In genomic region chr11:67238894-67239794, GRCh38 we compare ENCODE assay signal across 1 cellular context.
A peak's percentile ranks its signal among the peaks of the same experiment; 100 is the strongest.
TF ChIP-seq lines count a peak whose summit lies in the region.

No MANE protein-coding gene starts in this region.

TF ChIP-seq in H1, 55 proteins besides CTCF, POLR2A, EP300 and RAD21:
- no peak for TF ChIP-seq FOSL1 (IDR thresholded peaks at IDR 0.05; ENCODE audit: insufficient read depth, low read depth, low read length)
- no peak for TF ChIP-seq BRCA1 (IDR thresholded peaks at IDR 0.05; ENCODE audit: low read depth, low read length)
- peak; percentile 32 for TF ChIP-seq ASH2L (IDR thresholded peaks at IDR 0.05; ENCODE audit: low read length)
- TF ChIP-seq USF2 (IDR thresholded peaks at IDR 0.05; ENCODE audit: low read length) = no peak
- TF ChIP-seq CHD2 (IDR thresholded peaks at IDR 0.05; ENCODE audit: low read length) = no peak
- TF ChIP-seq SAP30 (IDR thresholded peaks at IDR 0.05; ENCODE audit: insufficient read depth, insufficient replicate concordance, low read length) = no peak
- no peak for TF ChIP-seq JUN (IDR thresholded peaks at IDR 0.05; ENCODE audit: low read depth, low read length)
- no peak for TF ChIP-seq RNF2 (IDR thresholded peaks at IDR 0.05; ENCODE audit: borderline replicate concordance, low read depth, low read length, missing control alignments, poor library complexity, severe bottlenecking)
- TF ChIP-seq GTF2F1 (IDR thresholded peaks at IDR 0.05; ENCODE audit: borderline replicate concordance, low read depth, low read length) = no peak
- 0 out of 2 replicates have a peak, but pooled peaks have one; percentile 34 for TF ChIP-seq RBBP5 (IDR thresholded peaks at IDR 0.05; ENCODE audit: borderline replicate concordance, low read depth, low read length)
- no peak for TF ChIP-seq TAF1 (IDR thresholded peaks at IDR 0.05; ENCODE audit: low read depth, low read length)
TF ChIP-seq in H1: peak in this region for 2.
